Comparison of ENCODE assay signal across 6 cellular contexts in genomic region chr5:110248921-110249320, GRCh38.
"Had no signal": no experiment of that assay in that cellular context is flagged by ENCODE, and none has a peak within 500 bp of the region (broad histone marks: within the 10 kb centered on the region; RNA-seq: fewer than 3 reads in every experiment).

No MANE protein-coding gene starts in this region.

- H3K9ac ChIP-seq: KMS-11 had no signal

- H3K4me2 ChIP-seq: KMS-11 had no signal

- H3K27ac ChIP-seq: HL-60, KMS-11 had no signal

- FAIRE-seq: HTR-8/SVneo had no signal

- DNase-seq: IMR-90, KBM-7, KG1 had no signal
